In the genomic region with DNA sequence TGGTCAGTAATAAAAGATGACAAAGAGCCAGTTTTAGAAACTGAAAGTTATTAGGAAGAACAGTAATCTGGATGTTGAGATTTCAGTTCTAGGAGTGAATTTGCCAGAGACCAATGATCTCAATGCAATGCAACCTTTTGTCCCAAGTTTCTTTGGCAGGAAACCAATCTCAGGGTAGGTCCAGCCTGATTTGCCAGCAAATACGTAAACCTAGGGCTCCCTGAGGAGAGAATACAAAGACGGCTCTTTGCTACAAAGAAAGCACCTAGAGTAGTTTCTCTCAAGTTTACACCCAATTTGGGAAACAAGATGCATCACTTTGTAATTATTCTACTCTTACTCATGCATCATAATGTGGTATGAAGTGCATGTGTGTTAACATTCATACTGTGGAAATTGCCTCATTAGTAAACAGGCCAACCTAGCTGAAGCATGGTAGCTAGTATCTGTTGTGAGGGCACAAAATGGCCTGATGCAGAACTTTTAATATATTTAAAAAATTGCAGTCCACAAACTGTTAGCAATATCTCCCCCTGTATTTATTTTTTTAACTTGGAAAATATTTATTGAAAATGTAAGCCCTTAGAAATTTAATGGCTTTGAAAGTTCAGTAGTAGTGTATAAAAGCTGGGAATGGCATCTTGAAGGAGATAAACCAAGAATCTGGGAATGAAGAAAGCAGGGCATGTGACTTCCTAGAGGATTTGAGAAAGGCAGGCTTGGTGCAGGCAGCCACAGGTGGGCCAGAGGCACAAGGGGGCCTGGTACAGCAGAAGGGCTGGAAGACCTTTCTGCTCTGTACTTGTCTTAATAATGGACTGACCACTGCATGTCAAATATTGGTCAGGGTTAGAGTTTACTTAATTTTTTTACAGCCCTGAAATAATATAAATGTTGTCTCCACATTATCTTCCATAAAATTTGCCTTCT, we compare ENCODE assay signal across 15 cellular contexts. TPM values are rescaled to one million over a fixed set of nuclear protein-coding genes. Genes with fewer than 3 reads are reported as not detected.
DNase-seq lines count a peak whose midpoint lies in the region; ATAC-seq, FAIRE-seq and TF ChIP-seq lines count a peak whose summit lies in the region.
"Had no signal": no experiment of that assay in that cellular context is flagged by ENCODE, and none has a peak within 500 bp of the region (broad histone marks: within the 10 kb centered on the region; RNA-seq: fewer than 3 reads in every experiment).

No MANE protein-coding gene starts in this region.

- no peak for TF ChIP-seq CTCF in coronary artery (IDR thresholded peaks at IDR 0.05)

- H3K9me3 ChIP-seq in small intestine (ENCODE audit: control insufficient read depth, low read depth) = no peaks in the 10 kb centered on the region
- H3K9me3 ChIP-seq: testis had no signal

- POLR2A ChIA-PET in activated CD4-positive, alpha-beta T cell treated with anti-CD3 and anti-CD28 coated beads, Interleukin-2, amount 10 ng/mL, durations not matched to agents 7 days and 5 days (lab: Charles Lee) = no interaction called here

- CTCF ChIA-PET in activated CD4-positive, alpha-beta T cell treated with anti-CD3 and anti-CD28 coated beads, Interleukin-2, amount 10 ng/mL, durations not matched to agents 7 days and 5 days (lab: Charles Lee) = no interaction called here

- FAIRE-seq in small intestine (lab: Jason Lieb, UNC) = no peak
- FAIRE-seq: A204.1, frontal cortex, G401.6 had no signal

- peaks cover 6% of the 10 kb centered on the region for H3K9me3 Mint-ChIP-seq in activated CD4-positive, alpha-beta T cell treated with anti-CD3 and anti-CD28 coated beads, Interleukin-2, amount 10 ng/mL, durations not matched to agents 24 days and 14 days
- H3K9me3 Mint-ChIP-seq in activated CD4-positive, alpha-beta T cell treated with anti-CD3 and anti-CD28 coated beads, Interleukin-2, amount 10 ng/mL, durations not matched to agents 7 days and 5 days = peaks cover 9% of the 10 kb centered on the region
- H3K9me3 Mint-ChIP-seq: CD8-positive, alpha-beta T cell had no signal

- H3K27me3 Mint-ChIP-seq in activated CD4-positive, alpha-beta T cell treated with anti-CD3 and anti-CD28 coated beads, Interleukin-2, amount 10 ng/mL, durations not matched to agents 24 days and 14 days = peaks cover 9% of the 10 kb centered on the region
- peaks cover 11% of the 10 kb centered on the region for H3K27me3 Mint-ChIP-seq in activated CD4-positive, alpha-beta T cell treated with anti-CD3 and anti-CD28 coated beads, Interleukin-2, amount 10 ng/mL, durations not matched to agents 7 days and 5 days

- no peak overlapping the region for H3K4me3 Mint-ChIP-seq in activated CD4-positive, alpha-beta T cell treated with anti-CD3 and anti-CD28 coated beads, Interleukin-2, amount 10 ng/mL, durations not matched to agents 24 days and 14 days
- no peak overlapping the region for H3K4me3 Mint-ChIP-seq in activated CD4-positive, alpha-beta T cell treated with anti-CD3 and anti-CD28 coated beads, Interleukin-2, amount 10 ng/mL, durations not matched to agents 7 days and 5 days
- H3K4me3 Mint-ChIP-seq: CD8-positive, alpha-beta T cell had no signal

- no peaks in the 10 kb centered on the region for H3K36me3 ChIP-seq in small intestine (ENCODE audit: control insufficient read depth in 2 of 2, insufficient read depth in 2 of 2, low read length in 2 of 2)

- H3K27ac ChIP-seq in coronary artery (no peak overlapping the region), small intestine (ENCODE audit: low read depth in 1 of 2, low read length in 1 of 2) (no peak overlapping the region)
- H3K27ac ChIP-seq: testis had no signal

- peaks cover 3% of the 10 kb centered on the region for H3K4me1 Mint-ChIP-seq in activated CD4-positive, alpha-beta T cell treated with anti-CD3 and anti-CD28 coated beads, Interleukin-2, amount 10 ng/mL, durations not matched to agents 24 days and 14 days
- H3K4me1 Mint-ChIP-seq in activated CD4-positive, alpha-beta T cell treated with anti-CD3 and anti-CD28 coated beads, Interleukin-2, amount 10 ng/mL, durations not matched to agents 7 days and 5 days = no peaks in the 10 kb centered on the region

- ATAC-seq in GM21528 (IDR thresholded peaks at IDR 0.05; ENCODE audit: low FRiP score, unreplicated experiment) (no peak), GM21737 (IDR thresholded peaks at IDR 0.05; ENCODE audit: unreplicated experiment) (no peak)
- ATAC-seq: CD8-positive, alpha-beta T cell had no signal

- no peaks in the 10 kb centered on the region for H3K4me1 ChIP-seq in small intestine (ENCODE audit: control insufficient read depth in 2 of 2, insufficient read depth in 1 of 2, low read depth in 1 of 2, low read length in 1 of 2)
- H3K4me1 ChIP-seq: testis had no signal

- peak overlapping the region; percentile 16 for H3K4me3 ChIP-seq in coronary artery
- no peak overlapping the region for H3K4me3 ChIP-seq in small intestine (ENCODE audit: low read depth in 1 of 2, low read length in 2 of 2)
- H3K4me3 ChIP-seq: testis had no signal

- H3K27ac Mint-ChIP-seq in activated CD4-positive, alpha-beta T cell treated with anti-CD3 and anti-CD28 coated beads, Interleukin-2, amount 10 ng/mL, durations not matched to agents 24 days and 14 days = no peak overlapping the region
- no peak overlapping the region for H3K27ac Mint-ChIP-seq in activated CD4-positive, alpha-beta T cell treated with anti-CD3 and anti-CD28 coated beads, Interleukin-2, amount 10 ng/mL, durations not matched to agents 7 days and 5 days
- H3K27ac Mint-ChIP-seq: CD8-positive, alpha-beta T cell had no signal

- 13 to 67% (median 59%) methylated on average over 2 of the region's 2 CpGs for WGBS in small intestine, 3 donors

- H3K36me3 Mint-ChIP-seq in activated CD4-positive, alpha-beta T cell treated with anti-CD3 and anti-CD28 coated beads, Interleukin-2, amount 10 ng/mL, durations not matched to agents 24 days and 14 days (ENCODE audit: low read depth) = no peaks in the 10 kb centered on the region
- no peaks in the 10 kb centered on the region for H3K36me3 Mint-ChIP-seq in activated CD4-positive, alpha-beta T cell treated with anti-CD3 and anti-CD28 coated beads, Interleukin-2, amount 10 ng/mL, durations not matched to agents 7 days and 5 days (ENCODE audit: low read depth)
- H3K36me3 Mint-ChIP-seq: CD8-positive, alpha-beta T cell had no signal

- DNase-seq in activated CD4-positive, alpha-beta T cell treated with anti-CD3 and anti-CD28 coated beads, Interleukin-2, amount 10 ng/mL, durations not matched to agents 24 days and 14 days = peak; percentile 29
- DNase-seq in activated CD4-positive, alpha-beta T cell treated with anti-CD3 and anti-CD28 coated beads, Interleukin-2, amount 10 ng/mL, durations not matched to agents 7 days and 5 days = no peak
- DNase-seq in coronary artery (ENCODE audit: low spot score) = no peak
- peak; percentile 14 for DNase-seq in iPS-NIHi7 (ENCODE audit: extremely low spot score)
- DNase-seq in small intestine = peak; percentile 3
- DNase-seq in middle frontal gyrus (ENCODE audit: extremely low spot score, low spot score) = no peak
- DNase-seq: CD8-positive, alpha-beta T cell; NCI-H187; NCI-H510A treated with DMSO at 0.1 percent for 48 hours; testis had no signal

- intact Hi-C loops in activated CD4-positive, alpha-beta T cell treated with anti-CD3 and anti-CD28 coated beads, Interleukin-2, amount 10 ng/mL, durations not matched to agents 24 days and 14 days (cut with micrococcal nuclease) = no loop called here

- H3K27me3 ChIP-seq in small intestine (ENCODE audit: control insufficient read depth in 2 of 2, insufficient read depth in 2 of 2, low read length in 2 of 2) = no peaks in the 10 kb centered on the region
- H3K27me3 ChIP-seq: testis had no signal

RNA-seq across cellular contexts. Expression of a gene that starts 59.5 kb away (rescaled TPM):
- 16.1 and 18.3 TPM in 2 replicates for total RNA-seq in activated CD4-positive, alpha-beta T cell treated with anti-CD3 and anti-CD28 coated beads, Interleukin-2, amount 10 ng/mL, durations not matched to agents 24 days and 14 days
- total RNA-seq in activated CD4-positive, alpha-beta T cell treated with anti-CD3 and anti-CD28 coated beads, Interleukin-2, amount 10 ng/mL, durations not matched to agents 7 days and 5 days = 10 to 100 TPM; 23.5 to 25.8 TPM
- 1 to 10 TPM; 3.0 to 4.7 (median 4.4) TPM for polyA plus RNA-seq in small intestine

Comparison
In these comparisons a context has a peak if more than half of its experiments do, and no peak if none do; other contexts are left out.
1. DNase-seq: peak in activated CD4-positive, alpha-beta T cell treated with anti-CD3 and anti-CD28 coated beads, Interleukin-2, amount 10 ng/mL, durations not matched to agents 24 days and 14 days (single experiment), iPS-NIHi7 (single experiment) and small intestine (single experiment); none in activated CD4-positive, alpha-beta T cell treated with anti-CD3 and anti-CD28 coated beads, Interleukin-2, amount 10 ng/mL, durations not matched to agents 7 days and 5 days (single experiment), coronary artery (single experiment) and middle frontal gyrus (single experiment).